Comparison of ENCODE assay signal across 1 cellular context in genomic region chr4:147307896-147308680, GRCh38.
TF ChIP-seq lines count a peak whose summit lies in the region.

No MANE protein-coding gene starts in this region.

TF ChIP-seq in H1, 55 proteins besides CTCF, POLR2A, EP300 and RAD21:
- TF ChIP-seq SP2 (IDR thresholded peaks at IDR 0.05; ENCODE audit: low read length) (no peak), SIX5 (IDR thresholded peaks at IDR 0.05; ENCODE audit: low read depth, low read length) (no peak), TAF7 (optimal IDR thresholded peaks at IDR 0.05; ENCODE audit: borderline replicate concordance, low read depth, low read length) (no peak), GTF2F1 (IDR thresholded peaks at IDR 0.05; ENCODE audit: borderline replicate concordance, low read depth, low read length) (no peak), BRCA1 (IDR thresholded peaks at IDR 0.05; ENCODE audit: low read depth, low read length) (no peak), CHD1 (IDR thresholded peaks at IDR 0.05; ENCODE audit: low read depth, low read length) (no peak), EGR1 (IDR thresholded peaks at IDR 0.05; ENCODE audit: borderline replicate concordance, low read depth, low read length) (no peak), TAF1 (IDR thresholded peaks at IDR 0.05; ENCODE audit: low read depth, low read length) (no peak), HDAC6 (IDR thresholded peaks at IDR 0.05; ENCODE audit: low read depth, low read length) (no peak), MAX (IDR thresholded peaks at IDR 0.05) (no peak), CEBPB (IDR thresholded peaks at IDR 0.05; ENCODE audit: low read depth, low read length) (no peak), RFX5 (IDR thresholded peaks at IDR 0.05; ENCODE audit: borderline replicate concordance, low read depth, low read length) (no peak), CHD2 (IDR thresholded peaks at IDR 0.05; ENCODE audit: low read length) (no peak), YY1 (IDR thresholded peaks at IDR 0.05; ENCODE audit: low read depth, low read length) (no peak), CBX5 (IDR thresholded peaks at IDR 0.05; ENCODE audit: low read depth, low read length) (no peak), GABPA (IDR thresholded peaks at IDR 0.05; ENCODE audit: borderline replicate concordance, insufficient read depth, low read length) (no peak), POLR2AphosphoS5 (IDR thresholded peaks at IDR 0.05; ENCODE audit: low read depth, low read length) (no peak), ZNF274 (IDR thresholded peaks at IDR 0.05; ENCODE audit: borderline replicate concordance, extremely low read depth, low read length) (no peak)
- TF ChIP-seq, protein P1, sequence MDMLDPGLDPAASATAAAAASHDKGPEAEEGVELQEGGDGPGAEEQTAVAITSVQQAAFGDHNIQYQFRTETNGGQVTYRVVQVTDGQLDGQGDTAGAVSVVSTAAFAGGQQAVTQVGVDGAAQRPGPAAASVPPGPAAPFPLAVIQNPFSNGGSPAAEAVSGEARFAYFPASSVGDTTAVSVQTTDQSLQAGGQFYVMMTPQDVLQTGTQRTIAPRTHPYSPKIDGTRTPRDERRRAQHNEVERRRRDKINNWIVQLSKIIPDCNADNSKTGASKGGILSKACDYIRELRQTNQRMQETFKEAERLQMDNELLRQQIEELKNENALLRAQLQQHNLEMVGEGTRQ (IDR thresholded peaks at IDR 0.05; ENCODE audit: low read length): no peak
- TF ChIP-seq, protein P2, sequence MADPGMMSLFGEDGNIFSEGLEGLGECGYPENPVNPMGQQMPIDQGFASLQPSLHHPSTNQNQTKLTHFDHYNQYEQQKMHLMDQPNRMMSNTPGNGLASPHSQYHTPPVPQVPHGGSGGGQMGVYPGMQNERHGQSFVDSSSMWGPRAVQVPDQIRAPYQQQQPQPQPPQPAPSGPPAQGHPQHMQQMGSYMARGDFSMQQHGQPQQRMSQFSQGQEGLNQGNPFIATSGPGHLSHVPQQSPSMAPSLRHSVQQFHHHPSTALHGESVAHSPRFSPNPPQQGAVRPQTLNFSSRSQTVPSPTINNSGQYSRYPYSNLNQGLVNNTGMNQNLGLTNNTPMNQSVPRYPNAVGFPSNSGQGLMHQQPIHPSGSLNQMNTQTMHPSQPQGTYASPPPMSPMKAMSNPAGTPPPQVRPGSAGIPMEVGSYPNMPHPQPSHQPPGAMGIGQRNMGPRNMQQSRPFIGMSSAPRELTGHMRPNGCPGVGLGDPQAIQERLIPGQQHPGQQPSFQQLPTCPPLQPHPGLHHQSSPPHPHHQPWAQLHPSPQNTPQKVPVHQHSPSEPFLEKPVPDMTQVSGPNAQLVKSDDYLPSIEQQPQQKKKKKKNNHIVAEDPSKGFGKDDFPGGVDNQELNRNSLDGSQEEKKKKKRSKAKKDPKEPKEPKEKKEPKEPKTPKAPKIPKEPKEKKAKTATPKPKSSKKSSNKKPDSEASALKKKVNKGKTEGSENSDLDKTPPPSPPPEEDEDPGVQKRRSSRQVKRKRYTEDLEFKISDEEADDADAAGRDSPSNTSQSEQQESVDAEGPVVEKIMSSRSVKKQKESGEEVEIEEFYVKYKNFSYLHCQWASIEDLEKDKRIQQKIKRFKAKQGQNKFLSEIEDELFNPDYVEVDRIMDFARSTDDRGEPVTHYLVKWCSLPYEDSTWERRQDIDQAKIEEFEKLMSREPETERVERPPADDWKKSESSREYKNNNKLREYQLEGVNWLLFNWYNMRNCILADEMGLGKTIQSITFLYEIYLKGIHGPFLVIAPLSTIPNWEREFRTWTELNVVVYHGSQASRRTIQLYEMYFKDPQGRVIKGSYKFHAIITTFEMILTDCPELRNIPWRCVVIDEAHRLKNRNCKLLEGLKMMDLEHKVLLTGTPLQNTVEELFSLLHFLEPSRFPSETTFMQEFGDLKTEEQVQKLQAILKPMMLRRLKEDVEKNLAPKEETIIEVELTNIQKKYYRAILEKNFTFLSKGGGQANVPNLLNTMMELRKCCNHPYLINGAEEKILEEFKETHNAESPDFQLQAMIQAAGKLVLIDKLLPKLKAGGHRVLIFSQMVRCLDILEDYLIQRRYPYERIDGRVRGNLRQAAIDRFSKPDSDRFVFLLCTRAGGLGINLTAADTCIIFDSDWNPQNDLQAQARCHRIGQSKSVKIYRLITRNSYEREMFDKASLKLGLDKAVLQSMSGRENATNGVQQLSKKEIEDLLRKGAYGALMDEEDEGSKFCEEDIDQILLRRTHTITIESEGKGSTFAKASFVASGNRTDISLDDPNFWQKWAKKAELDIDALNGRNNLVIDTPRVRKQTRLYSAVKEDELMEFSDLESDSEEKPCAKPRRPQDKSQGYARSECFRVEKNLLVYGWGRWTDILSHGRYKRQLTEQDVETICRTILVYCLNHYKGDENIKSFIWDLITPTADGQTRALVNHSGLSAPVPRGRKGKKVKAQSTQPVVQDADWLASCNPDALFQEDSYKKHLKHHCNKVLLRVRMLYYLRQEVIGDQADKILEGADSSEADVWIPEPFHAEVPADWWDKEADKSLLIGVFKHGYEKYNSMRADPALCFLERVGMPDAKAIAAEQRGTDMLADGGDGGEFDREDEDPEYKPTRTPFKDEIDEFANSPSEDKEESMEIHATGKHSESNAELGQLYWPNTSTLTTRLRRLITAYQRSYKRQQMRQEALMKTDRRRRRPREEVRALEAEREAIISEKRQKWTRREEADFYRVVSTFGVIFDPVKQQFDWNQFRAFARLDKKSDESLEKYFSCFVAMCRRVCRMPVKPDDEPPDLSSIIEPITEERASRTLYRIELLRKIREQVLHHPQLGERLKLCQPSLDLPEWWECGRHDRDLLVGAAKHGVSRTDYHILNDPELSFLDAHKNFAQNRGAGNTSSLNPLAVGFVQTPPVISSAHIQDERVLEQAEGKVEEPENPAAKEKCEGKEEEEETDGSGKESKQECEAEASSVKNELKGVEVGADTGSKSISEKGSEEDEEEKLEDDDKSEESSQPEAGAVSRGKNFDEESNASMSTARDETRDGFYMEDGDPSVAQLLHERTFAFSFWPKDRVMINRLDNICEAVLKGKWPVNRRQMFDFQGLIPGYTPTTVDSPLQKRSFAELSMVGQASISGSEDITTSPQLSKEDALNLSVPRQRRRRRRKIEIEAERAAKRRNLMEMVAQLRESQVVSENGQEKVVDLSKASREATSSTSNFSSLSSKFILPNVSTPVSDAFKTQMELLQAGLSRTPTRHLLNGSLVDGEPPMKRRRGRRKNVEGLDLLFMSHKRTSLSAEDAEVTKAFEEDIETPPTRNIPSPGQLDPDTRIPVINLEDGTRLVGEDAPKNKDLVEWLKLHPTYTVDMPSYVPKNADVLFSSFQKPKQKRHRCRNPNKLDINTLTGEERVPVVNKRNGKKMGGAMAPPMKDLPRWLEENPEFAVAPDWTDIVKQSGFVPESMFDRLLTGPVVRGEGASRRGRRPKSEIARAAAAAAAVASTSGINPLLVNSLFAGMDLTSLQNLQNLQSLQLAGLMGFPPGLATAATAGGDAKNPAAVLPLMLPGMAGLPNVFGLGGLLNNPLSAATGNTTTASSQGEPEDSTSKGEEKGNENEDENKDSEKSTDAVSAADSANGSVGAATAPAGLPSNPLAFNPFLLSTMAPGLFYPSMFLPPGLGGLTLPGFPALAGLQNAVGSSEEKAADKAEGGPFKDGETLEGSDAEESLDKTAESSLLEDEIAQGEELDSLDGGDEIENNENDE (IDR thresholded peaks at IDR 0.05; ENCODE audit: insufficient replicate concordance, low read length): no peak
